1 cellular context compared by ENCODE assay signal in genomic region chr20:3797592-3798404, GRCh38.
TF ChIP-seq lines count a peak whose summit lies in the region.

No MANE protein-coding gene starts in this region.

TF ChIP-seq in IMR-90, 13 proteins besides CTCF, POLR2A, EP300 and RAD21:
- no peak for TF ChIP-seq SMC3 (IDR thresholded peaks at IDR 0.05; ENCODE audit: low read depth, low read length)
- peak; percentile 90 for TF ChIP-seq MAFK (IDR thresholded peaks at IDR 0.05; ENCODE audit: low read depth, low read length)
